ENCODE assay signal across 8 cellular contexts in the genomic region with DNA sequence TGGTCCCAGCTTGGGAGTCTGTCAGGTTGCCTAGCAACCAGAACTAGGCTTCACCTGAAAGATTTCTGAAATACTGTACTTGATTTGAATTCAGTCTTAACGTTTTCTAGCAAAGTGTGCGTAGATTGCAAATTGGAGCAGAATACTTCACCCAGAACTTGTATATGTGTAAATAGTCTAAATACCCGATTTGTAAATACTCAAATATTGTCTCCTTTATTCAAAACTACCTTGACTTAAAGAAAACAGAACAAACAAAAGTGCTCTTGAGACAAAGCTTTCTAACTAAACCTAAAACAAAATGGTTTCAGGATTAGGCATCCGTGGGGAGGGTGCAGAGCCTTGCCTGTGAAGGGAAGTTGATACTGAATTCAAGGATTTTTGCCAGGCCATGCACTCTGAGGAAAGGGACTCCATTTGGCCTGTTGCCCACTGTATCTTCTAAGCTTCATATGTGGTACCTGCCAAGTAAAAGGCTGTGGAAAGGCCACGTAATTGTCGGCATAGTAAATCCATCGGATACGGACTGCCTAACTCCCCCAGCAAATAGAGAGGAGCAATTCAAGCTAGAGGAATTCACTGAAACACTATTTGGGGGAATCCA. TPM values are rescaled to one million over a fixed set of nuclear protein-coding genes. Genes with fewer than 3 reads are reported as not detected.
DNase-seq lines count a peak whose midpoint lies in the region; ATAC-seq and TF ChIP-seq lines count a peak whose summit lies in the region.

No MANE protein-coding gene starts in this region.

- H3K79me1 ChIP-seq in trophoblast cell (ENCODE audit: low read length): peaks cover 13% of the 10 kb centered on the region

- no peak overlapping the region for H3K9ac ChIP-seq in trophoblast cell (ENCODE audit: low read length)

- H3K27me3 ChIP-seq in cardiac muscle cell (no peaks in the 10 kb centered on the region), trophoblast cell (ENCODE audit: insufficient read depth, low read length) (no peaks in the 10 kb centered on the region)

- POLR2A ChIA-PET in RWPE1 (lab: Yijun Ruan, JAX; ENCODE audit: low non-redundant PET): interaction anchor here (0.9 to 1.0 kb wide), 2 partner anchors 193 to 201 kb away, joined by 3 to 5 read pairs; a partner anchor contains a TSS

- H3K14ac ChIP-seq in trophoblast cell (ENCODE audit: low read length): peak overlapping the region; percentile 45

- no CpG with 5 or more reads among the region's 8 CpGs for WGBS in trophoblast cell (ENCODE audit: extremely low coverage, insufficient coverage, insufficient read length)

- TF ChIP-seq CTCF in cardiac muscle cell (IDR thresholded peaks at IDR 0.05; ENCODE audit: low read depth, low read length) (no peak), RWPE1 (conservative IDR thresholded peaks at IDR 0.05; ENCODE audit: low read depth) (no peak), epithelial cell of esophagus (IDR thresholded peaks at IDR 0.05; ENCODE audit: insufficient read depth, low read depth, low read length, missing control alignments) (no peak)

- peak overlapping the region; percentile 17 for H3K4me3 ChIP-seq in cardiac muscle cell
- peak overlapping the region; percentile 36 for H3K4me3 ChIP-seq in epithelial cell of esophagus (ENCODE audit: low read length)
- H3K4me3 ChIP-seq in trophoblast cell (ENCODE audit: low read depth, low read length): no peak overlapping the region

- no peaks in the 10 kb centered on the region for H3K9me3 ChIP-seq in cardiac muscle cell (ENCODE audit: low read depth)
- H3K9me3 ChIP-seq in trophoblast cell (ENCODE audit: insufficient read depth, low read depth, low read length): no peaks in the 10 kb centered on the region

- peaks cover 18% of the 10 kb centered on the region for H3K79me2 ChIP-seq in trophoblast cell (ENCODE audit: control insufficient read depth, insufficient read depth, low read length, poor library complexity)

- peak overlapping the region; percentile 54 for H2BK120ac ChIP-seq in trophoblast cell (ENCODE audit: insufficient read depth, low read length, poor library complexity)

- H3K27ac ChIP-seq in cardiac muscle cell (peak overlapping the region; percentile 96), RWPE1 (peak overlapping the region; percentile 93), trophoblast cell (ENCODE audit: low read depth, low read length) (peak overlapping the region; percentile 56)

- CTCF ChIA-PET in RWPE1 (lab: Yijun Ruan, JAX): interaction anchor here (0.6 to 1.0 kb wide), 4 partner anchors 75 to 196 kb away, joined by 3 to 4 read pairs (median 4); a partner anchor contains a TSS

- H2AFZ ChIP-seq in trophoblast cell (ENCODE audit: insufficient read depth, low read length, poor library complexity): no peak overlapping the region

- H4K12ac ChIP-seq in trophoblast cell (ENCODE audit: low read depth, low read length): peak overlapping the region; percentile 1

- peak overlapping the region; percentile 14 for H3K4me2 ChIP-seq in trophoblast cell (ENCODE audit: low read length)

- H4K8ac ChIP-seq in trophoblast cell (ENCODE audit: low read depth, low read length): peak overlapping the region; percentile 18

- H3K4me1 ChIP-seq in cardiac muscle cell (ENCODE audit: low read depth) (peaks cover 35% of the 10 kb centered on the region), trophoblast cell (ENCODE audit: control insufficient read depth in 1 of 2, insufficient read depth in 2 of 2, low read length in 2 of 2) (peaks cover 5 to 11% of the 10 kb centered on the region in 2 experiments)

- peak overlapping the region; percentile 15 for H3K18ac ChIP-seq in trophoblast cell (ENCODE audit: low read length)

- ATAC-seq in HG02885 (IDR thresholded peaks at IDR 0.05; ENCODE audit: poor library complexity, unreplicated experiment): no peak

- peak overlapping the region; percentile 6 for H2AK5ac ChIP-seq in trophoblast cell (ENCODE audit: low read length)

- no peak overlapping the region for H3K23ac ChIP-seq in trophoblast cell (ENCODE audit: low read length)

- H2BK12ac ChIP-seq in trophoblast cell (ENCODE audit: low read length): peak overlapping the region; percentile 70

- intact Hi-C loops in cardiac septum (cut with DNase I): loop anchor here (1.0 to 5.0 kb wide), 2 partner anchors 168 to 193 kb away; a partner anchor contains a TSS

- peak overlapping the region; percentile 98 for H2BK5ac ChIP-seq in trophoblast cell (ENCODE audit: low read depth, low read length, poor library complexity)

- no peaks in the 10 kb centered on the region for H3K36me3 ChIP-seq in cardiac muscle cell
- H3K36me3 ChIP-seq in trophoblast cell (ENCODE audit: control insufficient read depth in 1 of 2, insufficient read depth in 2 of 2, low read length in 2 of 2): no peaks in the 10 kb centered on the region

- H3K4ac ChIP-seq in trophoblast cell (ENCODE audit: low read depth, low read length): peak overlapping the region; percentile 12

- H4K91ac ChIP-seq in trophoblast cell (ENCODE audit: low read depth, low read length): peak overlapping the region; percentile 93

- DNase-seq in cardiac muscle cell (ENCODE audit: low read depth in 1 of 2, low spot score in 1 of 2): peak; percentile 20 to 59
- DNase-seq in cardiac septum (ENCODE audit: low spot score): no peak
- no peak for DNase-seq in RWPE1 (ENCODE audit: low spot score)
- no peak for DNase-seq in epithelial cell of esophagus (ENCODE audit: low read depth)
- no peak for DNase-seq in trophoblast cell
- DNase-seq in OCI-M2 (lab: John Stamatoyannopoulos, UW; ENCODE audit: unreplicated experiment): no peak
- DNase-seq in MV-4-11 (lab: John Stamatoyannopoulos, UW): no peak

RNA-seq across cellular contexts. Expression of a gene that starts 0.7 kb away (rescaled TPM):
- total RNA-seq in cardiac muscle cell: 84.1 and 202 TPM in 2 replicates
- polyA plus RNA-seq in cardiac muscle cell: 48.5 and 105 TPM in 2 replicates
- total RNA-seq in cardiac septum: 34.4 TPM
- 199 and 205 TPM in 2 replicates for polyA plus RNA-seq in trophoblast cell (2013)

Comparison
In these comparisons a context has a peak if more than half of its experiments do, and no peak if none do; other contexts are left out.
1. DNase-seq: peak in cardiac muscle cell (2 of 2); none in cardiac septum (single experiment), RWPE1 (single experiment), epithelial cell of esophagus (single experiment), trophoblast cell (0 of 2), OCI-M2 (single experiment) and MV-4-11 (single experiment).
2. Peak in every context shown above with its lines, with median percentiles within 50 percentile points of each other: H3K27ac ChIP-seq.